Comparison of ENCODE assay signal across 22 cellular contexts in the genomic region with DNA sequence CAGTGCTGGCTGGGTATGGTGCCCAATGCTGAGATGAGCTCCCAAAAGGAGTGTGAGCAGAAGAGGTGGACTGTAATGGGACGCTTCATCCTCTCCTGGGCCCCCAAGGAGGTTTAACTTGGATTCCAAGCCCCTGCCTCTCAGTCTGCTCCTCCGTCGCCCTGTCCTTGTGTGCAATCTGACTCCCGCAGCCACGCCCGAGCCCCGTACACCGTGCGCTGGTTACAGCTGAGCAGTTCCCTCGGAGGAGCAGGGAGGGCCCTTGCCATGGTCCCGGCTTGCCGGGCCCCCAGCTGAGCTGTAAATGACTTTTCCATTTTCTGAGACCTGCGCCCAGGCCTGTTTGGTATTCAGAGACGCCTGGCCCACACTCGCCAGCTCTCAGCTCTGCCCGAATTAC. TPM values are rescaled to one million over a fixed set of nuclear protein-coding genes. Genes with fewer than 3 reads are reported as not detected.
DNase-seq lines count a peak whose midpoint lies in the region; ATAC-seq, FAIRE-seq and TF ChIP-seq lines count a peak whose summit lies in the region.
"Had no signal": no experiment of that assay in that cellular context is flagged by ENCODE, and none has a peak within 500 bp of the region (broad histone marks: within the 10 kb centered on the region; RNA-seq: fewer than 3 reads in every experiment).

No MANE protein-coding gene starts in this region.

- TF ChIP-seq CTCF in K562 (IDR thresholded peaks at IDR 0.05 in 2 of 3, conservative IDR thresholded peaks at IDR 0.05 in 1 of 3; ENCODE audit: insufficient read depth in 2 of 3, low read depth in 1 of 3, low read length in 3 of 3) (no peak), nephron progenitor cell (IDR thresholded peaks at IDR 0.05) (no peak), thyroid gland (IDR thresholded peaks at IDR 0.05) (no peak), PC-3 (conservative IDR thresholded peaks at IDR 0.05; ENCODE audit: low read depth, low read length) (no peak)

- CTCF ChIA-PET in K562 (lab: Yijun Ruan, JAX; ENCODE audit: low intra/inter-chr PET ratio) (no interaction called here), PC-3 (lab: Charles Lee) (no interaction called here)

- no peak for TF ChIP-seq EP300 in K562 (IDR thresholded peaks at IDR 0.05; ENCODE audit: low read length)

- no peaks in the 10 kb centered on the region for H3F3A ChIP-seq in PC-3 (ENCODE audit: low read length, unreplicated experiment)

- H3K9me3 ChIP-seq in K562 (replicated peaks; ENCODE audit: control insufficient read depth, insufficient read depth, low read depth, low read length) (no peaks in the 10 kb centered on the region), thyroid gland (no peaks in the 10 kb centered on the region), PC-3 (ENCODE audit: low read length) (no peaks in the 10 kb centered on the region)
- H3K9me3 ChIP-seq: A549 had no signal

- H3K36me3 ChIP-seq in K562 (ENCODE audit: control insufficient read depth, insufficient read depth, low read length) (no peaks in the 10 kb centered on the region), thyroid gland (no peaks in the 10 kb centered on the region), PC-3 (ENCODE audit: low read depth, low read length) (no peaks in the 10 kb centered on the region)

- no peak overlapping the region for H3K4me3 Mint-ChIP-seq in nephron progenitor cell
- H3K4me3 Mint-ChIP-seq: CD4-positive, alpha-beta memory T cell; IgD-negative memory B cell had no signal

- H3K9me1 ChIP-seq in K562 (ENCODE audit: control insufficient read depth, insufficient read depth, low read length) = no peaks in the 10 kb centered on the region

- no peak overlapping the region for H3K27ac ChIP-seq in K562 (ENCODE audit: extremely low read depth, low read depth, low read length)
- H3K27ac ChIP-seq in thyroid gland = no peak overlapping the region
- H3K27ac ChIP-seq in PC-3 (ENCODE audit: low read length) = no peak overlapping the region
- H3K27ac ChIP-seq: 22Rv1, A549, C4-2B had no signal

- intact Hi-C loops in K562 (cut with micrococcal nuclease) = no loop called here
- intact Hi-C loops in thyroid gland (cut with DNase I) = no loop called here
- intact Hi-C loops in PC-3 (cut with micrococcal nuclease) = loop anchor here (5.0 kb wide), 1 partner anchor 42 kb away; no protein-coding TSS in a partner anchor

- TF ChIP-seq RAD21 in K562 (CRISPR knock-in tag; conservative IDR thresholded peaks at IDR 0.05 in 1 of 2, IDR thresholded peaks at IDR 0.05 in 1 of 2) = no peak

- no peaks in the 10 kb centered on the region for H3K9me2 ChIP-seq in PC-3 (replicated peaks; ENCODE audit: low read length)

- FAIRE-seq in K562 (lab: Jason Lieb, UNC) = no peak
- FAIRE-seq: A549, GM12892, GM18507, H54, HepG2 had no signal

- H2AFZ ChIP-seq in K562 (ENCODE audit: low read depth, low read length) = no peak overlapping the region
- no peak overlapping the region for H2AFZ ChIP-seq in PC-3 (ENCODE audit: low read length)

- no peaks in the 10 kb centered on the region for H3K4me1 ChIP-seq in K562 (replicated peaks in 1 of 2; ENCODE audit: control insufficient read depth in 2 of 2, insufficient read depth in 2 of 2, low read length in 2 of 2)
- no peaks in the 10 kb centered on the region for H3K4me1 ChIP-seq in thyroid gland
- H3K4me1 ChIP-seq in PC-3 (ENCODE audit: insufficient read depth, low read length) = peaks cover 3% of the 10 kb centered on the region; the same call in 1 of the 2 replicates
- H3K4me1 ChIP-seq: A549 had no signal

- no peaks in the 10 kb centered on the region for H3K36me3 Mint-ChIP-seq in nephron progenitor cell (ENCODE audit: low read depth)
- H3K36me3 Mint-ChIP-seq: CD4-positive, alpha-beta memory T cell had no signal

- H4K20me1 ChIP-seq in K562 (replicated peaks; ENCODE audit: control insufficient read depth, insufficient read depth, low read length) = peaks cover 8% of the 10 kb centered on the region; the same call in 1 of the 2 replicates
- H4K20me1 ChIP-seq in PC-3 (ENCODE audit: low read length) = no peaks in the 10 kb centered on the region

- H3K4me3 ChIP-seq in K562 = no peak overlapping the region
- H3K4me3 ChIP-seq in thyroid gland (replicated peaks in 1 of 3) = no peak overlapping the region
- no peak overlapping the region for H3K4me3 ChIP-seq in PC-3 (ENCODE audit: low read length)
- H3K4me3 ChIP-seq: A549 had no signal

- POLR2A ChIA-PET in K562 (lab: Yijun Ruan, JAX) = interaction anchor here (0.5 to 1.0 kb wide), 2 partner anchors 27 to 38 kb away, joined by 3 read pairs; no protein-coding TSS in a partner anchor
- POLR2A ChIA-PET in PC-3 (lab: Charles Lee; ENCODE audit: unreplicated experiment) = no interaction called here

- H3K79me2 ChIP-seq in K562 (ENCODE audit: control insufficient read depth, insufficient read depth, low read length) (no peaks in the 10 kb centered on the region), PC-3 (ENCODE audit: low read length) (no peaks in the 10 kb centered on the region)

- H3K9ac ChIP-seq in K562 (ENCODE audit: insufficient read depth in 1 of 2, low read depth in 2 of 2, low read length in 2 of 2) (no peak overlapping the region), PC-3 (ENCODE audit: low read length) (no peak overlapping the region)

- BruUV-seq in K562 (replicated peaks; lab: Mats Ljungman, UMichigan) (no TSS peak), PC-3 (replicated peaks; lab: Mats Ljungman, UMichigan) (no TSS peak)

- no peak overlapping the region for H3K27ac Mint-ChIP-seq in nephron progenitor cell
- H3K27ac Mint-ChIP-seq: CD4-positive, alpha-beta memory T cell; IgD-negative memory B cell had no signal

- H3K4me2 ChIP-seq in K562 (ENCODE audit: insufficient read depth, low read length) (no peak overlapping the region), PC-3 (ENCODE audit: low read length) (no peak overlapping the region)
- H3K4me2 ChIP-seq: A549 had no signal

- H3K4me1 Mint-ChIP-seq in nephron progenitor cell = peaks cover 33% of the 10 kb centered on the region
- H3K4me1 Mint-ChIP-seq: IgD-negative memory B cell had no signal

- TF ChIP-seq POLR2A in K562 (conservative IDR thresholded peaks at IDR 0.05) (no peak), thyroid gland (IDR thresholded peaks at IDR 0.05) (no peak)

- H3K27me3 ChIP-seq in K562 (ENCODE audit: control insufficient read depth in 2 of 2, insufficient read depth in 2 of 2, low read length in 2 of 2) (peaks cover 21 to 52% of the 10 kb centered on the region in 2 experiments; a peak in 4 of 5 replicates), thyroid gland (no peaks in the 10 kb centered on the region), PC-3 (ENCODE audit: low read length) (peaks cover 13% of the 10 kb centered on the region)

- in situ Hi-C loops in K562 (cut with MboI) = no loop called here

- H3K27me3 Mint-ChIP-seq in nephron progenitor cell (ENCODE audit: low read depth, poor library complexity) = peaks cover 61% of the 10 kb centered on the region

- WGBS in K562 (ENCODE audit: insufficient coverage, low coverage, missing lambda C conversion rate) = 1% methylated on average over 16 of the region's 16 CpGs
- 21 to 22% methylated on average over 15 to 16 of the region's 16 CpGs for WGBS in thyroid gland, 2 donors

- H3K9me3 Mint-ChIP-seq in nephron progenitor cell = no peaks in the 10 kb centered on the region

- DNase-seq in DMS79 treated with DMSO at 0.1 percent for 48 hours (lab: John Stamatoyannopoulos, UW) (peak; percentile 24), DMS79 (lab: John Stamatoyannopoulos, UW) (no peak), K562 (ENCODE audit: extremely low read depth in 1 of 4, low spot score in 3 of 4) (no peak), nephron progenitor cell (peak; percentile 57), thyroid gland (peak; percentile 21 to 35), cerebellar nuclear complex (lab: John Stamatoyannopoulos, UW) (no peak), PC-3 (no peak)
- DNase-seq: AML-193; CD4-positive, alpha-beta memory T cell; GDM1; HCEC 1CT; KG1 had no signal

- ATAC-seq in K562 (peak; percentile 27; the same call in 1 of the 3 replicates), HG03159 (IDR thresholded peaks at IDR 0.05; ENCODE audit: unreplicated experiment) (no peak), PC-3 (no peak)
- ATAC-seq: A549, HepG2 had no signal

TF ChIP-seq in K562, 482 proteins besides CTCF, POLR2A, EP300 and RAD21 (continues in another document):
- TF ChIP-seq FOXK1 (CRISPR knock-in tag; IDR thresholded peaks at IDR 0.05; ENCODE audit: borderline replicate concordance) = no peak
- TF ChIP-seq JUND (IDR thresholded peaks at IDR 0.05; ENCODE audit: borderline replicate concordance, low read depth, low read length) = no peak
- TF ChIP-seq JUND (tag; IDR thresholded peaks at IDR 0.05; ENCODE audit: borderline replicate concordance, low read depth, low read length) = no peak
- TF ChIP-seq KLF10 (CRISPR knock-in tag; IDR thresholded peaks at IDR 0.05) = no peak
- TF ChIP-seq NEUROD1 (IDR thresholded peaks at IDR 0.05; ENCODE audit: borderline replicate concordance, low read depth, low read length, partially characterized antibody) = no peak
- no peak for TF ChIP-seq PML (IDR thresholded peaks at IDR 0.05; ENCODE audit: low read length)
- no peak for TF ChIP-seq MYNN (IDR thresholded peaks at IDR 0.05)
- no peak for TF ChIP-seq MYNN (CRISPR knock-in tag; IDR thresholded peaks at IDR 0.05)
- TF ChIP-seq SNIP1 (IDR thresholded peaks at IDR 0.05; ENCODE audit: low read depth) = no peak
- TF ChIP-seq DDX20 (tag; IDR thresholded peaks at IDR 0.05; ENCODE audit: low read depth) = no peak

RNA-seq across cellular contexts. Expression of gene PAX7, which starts 53.7 kb away (rescaled TPM):
- not detected in 2 replicates for total RNA-seq in K562 (2011; cell fraction: chromatin; rRNA removed; ENCODE audit: low replicate concordance)
- not detected in 2 replicates for total RNA-seq in K562 (2011; cell fraction: nucleolus; rRNA removed)
- total RNA-seq in K562 (2011; cell fraction: nucleoplasm; rRNA removed) = not detected in 2 replicates
- total RNA-seq in K562 (2014; rRNA removed) (not detected in 2 replicates), K562 (2014; rRNA removed; fragmentation: Illumina TruSeq; extraction: Trizol) (not detected in 2 replicates), K562 (2015; rRNA removed; fragmentation: Illumina TruSeq; extraction: Trizol) (not detected in 2 replicates), K562 (2021) (not detected in 2 replicates), thyroid gland (under 1 TPM in 1 of 4 donors, not detected in 3; 0.78 TPM), PC-3 (2014; rRNA removed) (not detected in 2 replicates)
- polyA plus RNA-seq in K562 (2011; rRNA removed) (not detected in 2 replicates), K562 (2014; fragmentation: Illumina TruSeq; extraction: Trizol) (not detected in 2 replicates), K562 (2014; fragmentation: Nextera tagmentation; extraction: Ambion mirVana) (not detected), K562 (2014; rRNA removed) (not detected in 2 replicates)
- polyA plus RNA-seq in K562 (2011; cell fraction: cytosol; rRNA removed) = not detected in 2 replicates
- polyA plus RNA-seq in K562 (2011; cell fraction: nucleus; rRNA removed) = not detected in 2 replicates
- not detected in 2 replicates for polyA plus RNA-seq in K562 (2012)
- polyA minus RNA-seq in K562 (2011; rRNA and poly(A)+ RNA removed) = not detected in 2 replicates
- not detected in 2 replicates for polyA minus RNA-seq in K562 (2011; cell fraction: cytosol; rRNA and poly(A)+ RNA removed)
- polyA minus RNA-seq in K562 (2011; cell fraction: nucleus; rRNA and poly(A)+ RNA removed) = not detected in 2 replicates
- total RNA-seq: CD4-positive, alpha-beta memory T cell; HepG2 had no signal
- polyA plus RNA-seq: BJ; CD4-positive, alpha-beta memory T cell; HepG2; IgD-negative memory B cell had no signal

Comparison
In these comparisons a context has a peak if more than half of its experiments do, and no peak if none do; other contexts are left out.
1. DNase-seq: peak in DMS79 treated with DMSO at 0.1 percent for 48 hours (single experiment), nephron progenitor cell (single experiment) and thyroid gland (2 of 2); none in DMS79 (single experiment), K562 (0 of 4), cerebellar nuclear complex (0 of 2) and PC-3 (single experiment).